19 cellular contexts compared by ENCODE assay signal in genomic region chr15:76565366-76565765, GRCh38.
DNase-seq lines count a peak whose midpoint lies in the region; ATAC-seq and TF ChIP-seq lines count a peak whose summit lies in the region.
"Had no signal": no experiment of that assay in that cellular context is flagged by ENCODE, and none has a peak within 500 bp of the region (broad histone marks: within the 10 kb centered on the region; RNA-seq: fewer than 3 reads in every experiment).

No MANE protein-coding gene starts in this region.

- H3K9me2 ChIP-seq in SU-DHL-6 (replicated peaks; ENCODE audit: insufficient read depth, low read length): no peaks in the 10 kb centered on the region

- no peaks in the 10 kb centered on the region for H3K27me3 ChIP-seq in SU-DHL-6 (ENCODE audit: low read length)
- no peaks in the 10 kb centered on the region for H3K27me3 ChIP-seq in heart right ventricle
- H3K27me3 ChIP-seq: BLaER1 treated with 17β-estradiol and CSF1 and Interleukin-3, amounts not matched to agents 10 nM and 100 nM; SJSA1 had no signal

- peak overlapping the region; percentile 35 for H3K4me2 ChIP-seq in SU-DHL-6 (ENCODE audit: low read depth, low read length, poor library complexity, severe bottlenecking)
- H3K4me2 ChIP-seq: BLaER1 treated with 17β-estradiol and CSF1 and Interleukin-3, amounts not matched to agents 10 nM and 100 nM; PC-9 had no signal

- H3K9ac ChIP-seq in SU-DHL-6 (ENCODE audit: low read length): no peak overlapping the region
- H3K9ac ChIP-seq: BLaER1 treated with 17β-estradiol and CSF1 and Interleukin-3, amounts not matched to agents 10 nM and 100 nM had no signal

- TF ChIP-seq CTCF in SU-DHL-6 (IDR thresholded peaks at IDR 0.05; ENCODE audit: insufficient read depth, low read length, poor library complexity, severe bottlenecking) (no peak), GM10266 (IDR thresholded peaks at IDR 0.05; ENCODE audit: control insufficient read depth, insufficient read depth, low read depth, missing control alignments) (no peak), heart right ventricle (IDR thresholded peaks at IDR 0.05) (no peak)

- ATAC-seq in HG03520 (IDR thresholded peaks at IDR 0.05; ENCODE audit: unreplicated experiment): no peak
- ATAC-seq in heart right ventricle: no peak

- no peaks in the 10 kb centered on the region for H3K4me1 ChIP-seq in heart right ventricle
- H3K4me1 ChIP-seq: SJSA1 had no signal

- DNase-seq in NCI-H2171 treated with DMSO at 0.1 percent for 48 hours (lab: John Stamatoyannopoulos, UW) (peak; percentile 37), NCI-H2171 (lab: John Stamatoyannopoulos, UW) (no peak), fibroblast of peridontal ligament (ENCODE audit: extremely low read depth) (peak; percentile 50), GM10266 (ENCODE audit: extremely low spot score) (no peak), heart right ventricle (no peak)
- no peak for DNase-seq in activated CD4-positive, alpha-beta T cell treated with anti-CD3 and anti-CD28 coated beads for 48 hours
- DNase-seq: DND-41, H9, MM.1S, NCI-H1105 treated with DMSO at 0.1 percent for 48 hours, NCI-H187, NCI-H446 treated with DMSO at 0.1 percent for 48 hours, NCI-H82, PC-9 had no signal

- H3K27ac ChIP-seq in SU-DHL-6 (ENCODE audit: low read depth, low read length) (no peak overlapping the region), heart right ventricle (no peak overlapping the region)
- H3K27ac ChIP-seq: 22Rv1; BLaER1 treated with 17β-estradiol and CSF1 and Interleukin-3, amounts not matched to agents 10 nM and 100 nM; PC-9; SJSA1 had no signal

- H4K20me1 ChIP-seq in SU-DHL-6 (ENCODE audit: low read depth, low read length): no peaks in the 10 kb centered on the region
- H4K20me1 ChIP-seq: BLaER1 treated with 17β-estradiol and CSF1 and Interleukin-3, amounts not matched to agents 10 nM and 100 nM had no signal

- H3K79me2 ChIP-seq in SU-DHL-6 (ENCODE audit: insufficient read depth, low read length): no peaks in the 10 kb centered on the region

- H3F3A ChIP-seq in SU-DHL-6 (ENCODE audit: insufficient read depth): no peaks in the 10 kb centered on the region

- no peak overlapping the region for H3K4me3 ChIP-seq in SU-DHL-6 (ENCODE audit: insufficient read depth, low read length, poor library complexity, severe bottlenecking)
- H3K4me3 ChIP-seq in heart right ventricle: no peak overlapping the region
- H3K4me3 ChIP-seq: BLaER1 treated with 17β-estradiol and CSF1 and Interleukin-3, amounts not matched to agents 10 nM and 100 nM; PC-9; SJSA1 had no signal

- H3K36me3 ChIP-seq in SU-DHL-6 (ENCODE audit: low read length) (no peaks in the 10 kb centered on the region; the same call in 1 of the 2 replicates), heart right ventricle (peaks cover 0 to 11% (median 0%) of the 10 kb centered on the region in 9 donors)
- H3K36me3 ChIP-seq: SJSA1 had no signal

- intact Hi-C loops in heart right ventricle (cut with DNase I): no loop called here

- H3K9me3 ChIP-seq in SU-DHL-6 (ENCODE audit: insufficient read depth, low read length): no peaks in the 10 kb centered on the region
- H3K9me3 ChIP-seq in heart right ventricle: peaks cover 0 to 25% (median 8%) of the 10 kb centered on the region in 11 donors

- no peak overlapping the region for H2AFZ ChIP-seq in SU-DHL-6 (ENCODE audit: low read depth, low read length, severe bottlenecking)
- H2AFZ ChIP-seq: PC-9 had no signal

- WGBS in heart right ventricle, 2 donors: 68 to 77% methylated on average over 1 of the region's 1 CpG

Comparison
In these comparisons a context has a peak if more than half of its experiments do, and no peak if none do; other contexts are left out.
1. DNase-seq: peak in NCI-H2171 treated with DMSO at 0.1 percent for 48 hours (single experiment) and fibroblast of peridontal ligament (single experiment); none in NCI-H2171 (single experiment), GM10266 (single experiment), activated CD4-positive, alpha-beta T cell treated with anti-CD3 and anti-CD28 coated beads for 48 hours (single experiment) and heart right ventricle (0 of 2).